Comparison of ENCODE assay signal across 17 cellular contexts in genomic region chr7:31251441-31251840, GRCh38.
"Had no signal": no experiment of that assay in that cellular context is flagged by ENCODE, and none has a peak within 500 bp of the region (broad histone marks: within the 10 kb centered on the region; RNA-seq: fewer than 3 reads in every experiment).

No MANE protein-coding gene starts in this region.

- H3K36me3 ChIP-seq: ascending aorta, prostate gland, tibial nerve, vagina had no signal

- H3K4me3 ChIP-seq: ascending aorta, prostate gland, tibial nerve, vagina had no signal

- H3K9me3 Mint-ChIP-seq: activated naive CD4-positive, alpha-beta T cell treated with anti-CD3 and anti-CD28 coated beads, Interleukin-2, amount 10 ng/mL, durations not matched to agents 7 days and 5 days; activated T-helper 2 cell treated with anti-CD3 and anti-CD28 coated beads, Interferon-gamma antibody, Interleukin-2, Interleukin-4, amounts not matched to agents 10 μg/mL and 5 μg/mL and 100 μg/mL, durations not matched to agents 14 hours and 24 hours and 36 hours; mesothelial cell of epicardium; nephron progenitor cell had no signal

- H3K4me3 Mint-ChIP-seq: activated naive CD4-positive, alpha-beta T cell treated with anti-CD3 and anti-CD28 coated beads, Interleukin-2, amount 10 ng/mL, durations not matched to agents 7 days and 5 days; mesothelial cell of epicardium; nephron progenitor cell had no signal

- H3K9me3 ChIP-seq: ascending aorta, prostate gland, tibial nerve, vagina had no signal

- H3K27me3 ChIP-seq: ascending aorta, tibial nerve, vagina had no signal

- ATAC-seq: left ventricle myocardium superior, right cardiac atrium had no signal

- H3K4me1 ChIP-seq: ascending aorta, prostate gland, tibial nerve, vagina had no signal

- H3K27ac Mint-ChIP-seq: activated naive CD4-positive, alpha-beta T cell treated with anti-CD3 and anti-CD28 coated beads, Interleukin-2, amount 10 ng/mL, durations not matched to agents 7 days and 5 days; activated T-helper 2 cell treated with anti-CD3 and anti-CD28 coated beads, Interferon-gamma antibody, Interleukin-2, Interleukin-4, amounts not matched to agents 10 μg/mL and 5 μg/mL and 100 μg/mL, durations not matched to agents 14 hours and 24 hours and 36 hours; mesothelial cell of epicardium; nephron progenitor cell had no signal

- DNase-seq: activated CD4-positive, alpha-beta T cell treated with anti-CD3 and anti-CD28 coated beads, Interleukin-2, amount 50 U/mL, for 48 hours; activated naive CD4-positive, alpha-beta T cell treated with anti-CD3 and anti-CD28 coated beads, Interleukin-2, amount 10 ng/mL, durations not matched to agents 7 days and 5 days; activated T-cell treated with anti-CD3 and anti-CD28 coated beads, Interleukin-2, amount 50 U/mL, for 1 hour; kidney glomerular epithelial cell; left ventricle myocardium superior; nephron progenitor cell; right cardiac atrium; small intestine; stimulated activated CD4-positive, alpha-beta T cell treated with anti-CD3 and anti-CD28 coated beads, Interleukin-4, amount 100 ng/mL, for 24 hours; stimulated activated naive CD4-positive, alpha-beta T cell; T1000 had no signal

- H3K36me3 Mint-ChIP-seq: activated naive CD4-positive, alpha-beta T cell treated with anti-CD3 and anti-CD28 coated beads, Interleukin-2, amount 10 ng/mL, durations not matched to agents 7 days and 5 days; mesothelial cell of epicardium had no signal

- H3K27me3 Mint-ChIP-seq: activated naive CD4-positive, alpha-beta T cell treated with anti-CD3 and anti-CD28 coated beads, Interleukin-2, amount 10 ng/mL, durations not matched to agents 7 days and 5 days had no signal

- H3K27ac ChIP-seq: ascending aorta, prostate gland, tibial nerve, vagina had no signal

- H3K4me1 Mint-ChIP-seq: activated naive CD4-positive, alpha-beta T cell treated with anti-CD3 and anti-CD28 coated beads, Interleukin-2, amount 10 ng/mL, durations not matched to agents 7 days and 5 days; nephron progenitor cell had no signal

- FAIRE-seq: small intestine had no signal
